ENCODE assay signal across 1 cellular context in genomic region chr5:147479949-147480348, GRCh38.
TF ChIP-seq lines count a peak whose summit lies in the region.

No MANE protein-coding gene starts in this region.

TF ChIP-seq in GM23338, 12 proteins besides CTCF, POLR2A, EP300 and RAD21 (continued from another document):
- TF ChIP-seq ZNF462 (CRISPR knock-in tag; IDR thresholded peaks at IDR 0.05) (no peak), EZH2phosphoT487 (IDR thresholded peaks at IDR 0.05; ENCODE audit: unreplicated experiment) (no peak), ZNF331 (CRISPR knock-in tag; IDR thresholded peaks at IDR 0.05; ENCODE audit: low read depth) (no peak), NANOG (IDR thresholded peaks at IDR 0.05; ENCODE audit: borderline replicate concordance) (no peak), POLR2AphosphoS5 (IDR thresholded peaks at IDR 0.05; ENCODE audit: low read depth) (no peak), ETS1 (IDR thresholded peaks at IDR 0.05) (no peak), EZH2 (IDR thresholded peaks at IDR 0.05; ENCODE audit: low read depth, unreplicated experiment) (no peak), REST (IDR thresholded peaks at IDR 0.05; ENCODE audit: unreplicated experiment) (no peak), CREB1 (CRISPR knock-in tag; IDR thresholded peaks at IDR 0.05; ENCODE audit: low read depth) (no peak)
